3 cellular contexts compared by ENCODE assay signal in genomic region chr2:113333735-113334134, GRCh38. TPM values are rescaled to one million over a fixed set of nuclear protein-coding genes. Genes with fewer than 3 reads are reported as not detected.
"Had no signal": no experiment of that assay in that cellular context is flagged by ENCODE, and none has a peak within 500 bp of the region (broad histone marks: within the 10 kb centered on the region; RNA-seq: fewer than 3 reads in every experiment).

No MANE protein-coding gene starts in this region.

RNA-seq across cellular contexts. Expression of gene PAX8, which starts 55.0 kb away (rescaled TPM):
- total RNA-seq: bronchial epithelial cell, cardiac muscle cell, cerebellum had no signal
- polyA plus RNA-seq: cardiac muscle cell had no signal
